ENCODE assay signal across 22 cellular contexts in the genomic region with DNA sequence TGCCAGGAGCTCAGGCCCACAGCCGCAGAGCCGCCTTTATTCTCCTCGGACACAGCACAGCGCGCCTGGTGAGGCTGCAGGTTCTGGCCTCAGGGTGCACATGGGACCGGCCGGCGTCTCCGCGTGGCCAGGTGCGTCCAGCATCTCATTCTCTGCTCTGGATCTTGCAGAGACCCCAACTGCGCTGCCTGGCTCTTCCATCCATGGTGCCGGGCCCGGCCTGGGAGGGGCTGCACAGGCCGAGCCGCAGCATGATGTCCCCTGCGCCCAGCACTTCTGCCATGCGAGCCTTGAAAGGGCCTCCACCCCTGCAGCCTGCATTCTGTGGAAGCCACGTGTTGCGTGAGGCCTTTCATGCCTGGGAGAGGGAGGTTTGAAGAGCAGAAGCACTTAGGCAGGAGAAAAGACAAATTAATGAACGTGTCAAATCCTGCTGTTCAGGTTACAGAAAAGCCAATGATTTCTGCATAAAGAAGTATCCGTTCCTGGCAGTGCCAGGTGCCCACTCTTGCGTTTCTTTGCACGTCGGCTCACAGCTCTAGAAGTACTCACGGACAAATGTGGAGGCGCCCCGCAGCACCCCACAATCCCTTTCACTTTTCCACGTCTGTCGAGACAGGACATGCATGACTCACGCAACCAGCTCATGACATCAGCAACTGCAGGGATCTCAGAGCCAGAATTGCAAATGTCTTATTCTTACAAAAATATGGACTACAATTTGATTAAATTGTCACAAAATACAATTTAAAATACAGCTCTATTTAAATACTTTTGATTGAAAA.
DNase-seq lines count a peak whose midpoint lies in the region; ATAC-seq, FAIRE-seq and TF ChIP-seq lines count a peak whose summit lies in the region.
"Had no signal": no experiment of that assay in that cellular context is flagged by ENCODE, and none has a peak within 500 bp of the region (broad histone marks: within the 10 kb centered on the region; RNA-seq: fewer than 3 reads in every experiment).

No MANE protein-coding gene starts in this region.

- H3K18ac ChIP-seq in H1 (ENCODE audit: extremely low read depth, low read length) = no peak overlapping the region

- CTCF ChIA-PET in H1 (lab: Charles Lee; ENCODE audit: partially characterized antibody) (interaction anchor here (0.9 to 2.1 kb wide), 4 partner anchors 11 to 69 kb away, joined by 3 to 7 read pairs (median 4); no protein-coding TSS in a partner anchor), A673 (lab: Charles Lee) (no interaction called here)

- H3K9ac ChIP-seq in H1 (replicated peaks in 1 of 4; ENCODE audit: extremely low read depth in 1 of 4, low read depth in 3 of 4, low read length in 3 of 4) = no peak overlapping the region
- peak overlapping the region; percentile 42 for H3K9ac ChIP-seq in neural cell (ENCODE audit: low read length)

- H2BK120ac ChIP-seq in H1 (replicated peaks; ENCODE audit: low read depth, low read length) = no peak overlapping the region

- peaks cover 7 to 19% (median 13%) of the 10 kb centered on the region in 4 experiments; a peak in 6 of 7 replicates for H3K4me1 ChIP-seq in H1 (replicated peaks in 1 of 4; ENCODE audit: control insufficient read depth in 3 of 4, insufficient read depth in 4 of 4, low read length in 3 of 4)
- H3K4me1 ChIP-seq in A673 (ENCODE audit: insufficient read depth, low read length, poor library complexity, severe bottlenecking) = no peaks in the 10 kb centered on the region
- H3K4me1 ChIP-seq: Caco-2, HAP-1 had no signal

- peak overlapping the region; percentile 3 for H3K4ac ChIP-seq in H1 (replicated peaks; ENCODE audit: insufficient read length, low read depth, low read length)

- no peak overlapping the region for H4K8ac ChIP-seq in H1 (ENCODE audit: extremely low read depth, insufficient read depth, low read length)

- DNase-seq in cardiac septum (ENCODE audit: low spot score) (peak; percentile 55), Right ventricle myocardium superior (no peak), H1 (ENCODE audit: low read depth in 1 of 2, low spot score in 2 of 2) (no peak), A673 (ENCODE audit: low spot score) (no peak), NCI-H1048 (lab: John Stamatoyannopoulos, UW) (no peak)
- DNase-seq: AML-193; Caco-2; CD4-positive, CD25-positive, alpha-beta regulatory T cell; DMS153; EL; NCI-H1417; NCI-H2029; NCI-H524; SHP77 treated with DMSO at 0.1 percent for 48 hours had no signal

- H3K36me3 ChIP-seq in H1 (ENCODE audit: control insufficient read depth in 2 of 4, insufficient read depth in 4 of 4, low read length in 3 of 4) (no peaks in the 10 kb centered on the region), neural cell (ENCODE audit: insufficient read depth, low read length) (no peaks in the 10 kb centered on the region), A673 (ENCODE audit: insufficient read depth, low read length, poor library complexity, severe bottlenecking) (no peaks in the 10 kb centered on the region)
- H3K36me3 ChIP-seq: HAP-1 had no signal

- H3K27ac ChIP-seq in H1 (ENCODE audit: low read depth, low read length) = no peak overlapping the region
- H3K27ac ChIP-seq in neural cell (ENCODE audit: low read length) = peak overlapping the region; percentile 74
- no peak overlapping the region for H3K27ac ChIP-seq in A673 (ENCODE audit: low read depth, low read length, poor library complexity, severe bottlenecking)
- H3K27ac ChIP-seq: HL-60 had no signal

- no peak overlapping the region for H4K91ac ChIP-seq in H1 (replicated peaks; ENCODE audit: insufficient read length, low read length)

- intact Hi-C loops in cardiac septum (cut with DNase I) (no loop called here), Right ventricle myocardium superior (cut with DNase I) (no loop called here), A673 (cut with micrococcal nuclease; ENCODE audit: unreplicated experiment) (no loop called here)

- H3K14ac ChIP-seq in H1 (ENCODE audit: insufficient read length) = no peak overlapping the region

- peaks cover 3% of the 10 kb centered on the region for H3F3A ChIP-seq in neural cell (ENCODE audit: insufficient read depth, low read length, poor library complexity, severe bottlenecking)

- no peaks in the 10 kb centered on the region for H3K79me1 ChIP-seq in H1 (ENCODE audit: low read depth, low read length)

- no peak for TF ChIP-seq EP300 in H1 (IDR thresholded peaks at IDR 0.05; ENCODE audit: borderline replicate concordance in 1 of 2, low read depth in 2 of 2, low read length in 2 of 2)
- peak; percentile 69 for TF ChIP-seq EP300 in neural cell (conservative IDR thresholded peaks at IDR 0.05; ENCODE audit: poor library complexity, severe bottlenecking)

- no peak overlapping the region for H2BK5ac ChIP-seq in H1 (ENCODE audit: low read depth, low read length)

- H2BK20ac ChIP-seq in H1 (ENCODE audit: low read length) = no peak overlapping the region

- H2AFZ ChIP-seq in H1 (ENCODE audit: low read length) (no peak overlapping the region), neural cell (ENCODE audit: low read depth, low read length) (no peak overlapping the region)

- TF ChIP-seq CTCF in H1 (IDR thresholded peaks at IDR 0.05; ENCODE audit: control extremely low read depth in 1 of 3, insufficient read depth in 1 of 3, low read depth in 1 of 3, low read length in 3 of 3) = no peak
- TF ChIP-seq CTCF in neural cell (IDR thresholded peaks at IDR 0.05; ENCODE audit: poor library complexity, severe bottlenecking) = no peak
- no peak for TF ChIP-seq CTCF in A673 (conservative IDR thresholded peaks at IDR 0.05; ENCODE audit: low read depth, low read length)

- H2BK15ac ChIP-seq in H1 (ENCODE audit: low read length) = no peak overlapping the region

- POLR2A ChIA-PET in H1 (lab: Charles Lee; ENCODE audit: partially characterized antibody) (no interaction called here), A673 (lab: Charles Lee; ENCODE audit: low non-redundant PET) (no interaction called here)

- no TSS peak for BruUV-seq in A673 (replicated peaks; lab: Mats Ljungman, UMichigan)

- no peak overlapping the region for H3K23ac ChIP-seq in H1 (ENCODE audit: insufficient read length)

- TF ChIP-seq POLR2A in H1 (IDR thresholded peaks at IDR 0.05; ENCODE audit: control extremely low read depth in 1 of 2, low read depth in 2 of 2, low read length in 2 of 2) = no peak

- no peaks in the 10 kb centered on the region for H3K27me3 ChIP-seq in H1 (replicated peaks in 1 of 4; ENCODE audit: control insufficient read depth in 3 of 4, extremely low read depth in 1 of 4, insufficient read depth in 3 of 4, low read length in 3 of 4)
- no peaks in the 10 kb centered on the region for H3K27me3 ChIP-seq in neural cell (ENCODE audit: insufficient read depth, low read depth, low read length)
- peaks cover 13% of the 10 kb centered on the region for H3K27me3 ChIP-seq in A673 (replicated peaks; ENCODE audit: insufficient read depth, low read depth, low read length, poor library complexity)

- no peak overlapping the region for H3K56ac ChIP-seq in H1 (replicated peaks; ENCODE audit: insufficient read length, low read depth, low read length)

- no peak overlapping the region for H2BK12ac ChIP-seq in H1 (ENCODE audit: low read depth, low read length)

- TF ChIP-seq RAD21 in H1 (IDR thresholded peaks at IDR 0.05 in 1 of 2, conservative IDR thresholded peaks at IDR 0.05 in 1 of 2; ENCODE audit: low read depth in 2 of 2, low read length in 2 of 2) (no peak), neural cell (conservative IDR thresholded peaks at IDR 0.05) (peak; percentile 25)

- no peak overlapping the region; the same call in 1 of the 2 replicates for H2AK5ac ChIP-seq in H1 (ENCODE audit: low read depth, low read length)

- FAIRE-seq in H1 (lab: Jason Lieb, UNC) = no peak
- FAIRE-seq: HTR-8/SVneo, RCC 7860 had no signal

- H4K20me1 ChIP-seq in H1 (replicated peaks in 1 of 2; ENCODE audit: control insufficient read depth in 1 of 2, insufficient read depth in 2 of 2, low read length in 2 of 2) (no peaks in the 10 kb centered on the region), neural cell (ENCODE audit: insufficient read depth) (no peaks in the 10 kb centered on the region)

- no peaks in the 10 kb centered on the region for H3K9me2 ChIP-seq in neural cell (ENCODE audit: insufficient read depth, low read length)

- WGBS in H1 (ENCODE audit: extremely low coverage in 1 of 2, insufficient coverage in 1 of 2, insufficient read length in 1 of 2, insufficient replicate concordance in 2 of 2, low coverage in 1 of 2, low lambda C conversion rate in 2 of 2, missing lambda C conversion rate in 1 of 2), 2 experiments = 91% methylated on average over 24 of the region's 31 CpGs; no CpG with 5 or more reads in 1 of the 2 experiments

- no peaks in the 10 kb centered on the region for H3K79me2 ChIP-seq in H1 (ENCODE audit: control insufficient read depth in 1 of 2, insufficient read depth in 2 of 2, low read length in 2 of 2)
- no peaks in the 10 kb centered on the region for H3K79me2 ChIP-seq in neural cell (replicated peaks; ENCODE audit: insufficient read depth, low read length)

- ATAC-seq in Right ventricle myocardium superior (ENCODE audit: poor library complexity) (no peak), GM18867 (IDR thresholded peaks at IDR 0.05; ENCODE audit: unreplicated experiment) (no peak), GM21526 (IDR thresholded peaks at IDR 0.05; ENCODE audit: low FRiP score, unreplicated experiment) (no peak)
- ATAC-seq: SK-N-SH treated with all-trans-retinoic acid at 6 μM for 48 hours had no signal

- H3K9me3 ChIP-seq in H1 (ENCODE audit: insufficient read depth in 2 of 2, low read depth in 1 of 2, low read length in 1 of 2) = no peaks in the 10 kb centered on the region
- no peaks in the 10 kb centered on the region for H3K9me3 ChIP-seq in neural cell (ENCODE audit: low read length)
- no peaks in the 10 kb centered on the region for H3K9me3 ChIP-seq in A673 (ENCODE audit: low read depth, low read length, poor library complexity, severe bottlenecking)
- H3K9me3 ChIP-seq: Caco-2, HAP-1 had no signal

- no peak overlapping the region for H4K5ac ChIP-seq in H1 (ENCODE audit: insufficient read length, low read depth, low read length)

- H3K4me3 ChIP-seq in H1 (ENCODE audit: extremely low read depth in 1 of 4, insufficient read depth in 2 of 4, low read depth in 3 of 4, low read length in 4 of 4) (no peak overlapping the region), neural cell (ENCODE audit: low read length) (peak overlapping the region; percentile 29), A673 (ENCODE audit: low read depth, low read length, poor library complexity, severe bottlenecking) (no peak overlapping the region)
- H3K4me3 ChIP-seq: HAP-1 had no signal

- H3K4me2 ChIP-seq in H1 (ENCODE audit: insufficient read depth in 1 of 2, low read depth in 2 of 2, low read length in 2 of 2) = no peak overlapping the region
- no peak overlapping the region for H3K4me2 ChIP-seq in neural cell (ENCODE audit: low read length)

- no peaks in the 10 kb centered on the region for H3K23me2 ChIP-seq in H1 (ENCODE audit: low read depth, low read length)

TF ChIP-seq in H1, 55 proteins besides CTCF, POLR2A, EP300 and RAD21 (continues in another document):
- no peak for TF ChIP-seq SIRT6 (IDR thresholded peaks at IDR 0.05; ENCODE audit: low read length)
- no peak for TF ChIP-seq BACH1 (IDR thresholded peaks at IDR 0.05; ENCODE audit: low read length)

TF ChIP-seq in neural cell, 6 proteins besides CTCF, POLR2A, EP300 and RAD21 (continues in another document):
- TF ChIP-seq SMC3 (conservative IDR thresholded peaks at IDR 0.05; ENCODE audit: poor library complexity) (no peak), POLR2AphosphoS5 (IDR thresholded peaks at IDR 0.05) (peak; percentile 47), TAF1 (IDR thresholded peaks at IDR 0.05; ENCODE audit: low read depth) (no peak)
